1 cellular context compared by ENCODE assay signal in the genomic region with DNA sequence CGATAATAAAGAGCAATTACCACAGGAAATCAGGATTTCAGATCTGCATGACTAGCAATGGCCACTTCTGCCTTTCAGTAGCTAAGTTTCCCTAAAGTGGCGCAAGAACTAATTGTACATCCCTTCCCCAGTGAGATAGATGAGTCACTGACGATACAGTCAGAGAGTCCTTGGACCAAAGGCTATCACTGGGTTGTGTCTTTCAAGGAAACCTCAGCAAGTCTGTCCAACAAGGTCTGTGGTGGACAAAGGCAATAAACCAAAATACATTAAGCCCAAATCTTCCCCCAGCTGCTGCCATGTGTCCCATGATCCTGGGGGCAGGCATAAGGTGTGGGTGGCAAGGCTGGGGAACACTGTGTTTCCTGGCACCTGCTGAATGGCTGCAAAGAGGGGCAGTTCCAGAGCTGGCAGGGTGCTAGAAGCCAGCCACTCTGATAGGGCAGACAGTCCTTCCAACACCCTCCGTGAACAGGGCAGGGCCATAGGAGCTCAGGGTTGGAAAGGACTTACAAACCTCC.
TF ChIP-seq lines count a peak whose summit lies in the region.

No MANE protein-coding gene starts in this region.

TF ChIP-seq in H1, 55 proteins besides CTCF, POLR2A, EP300 and RAD21 (continued from another document):
- TF ChIP-seq POLR2AphosphoS5 (IDR thresholded peaks at IDR 0.05; ENCODE audit: low read depth, low read length) (no peak), SP2 (IDR thresholded peaks at IDR 0.05; ENCODE audit: low read length) (no peak), CREB1 (IDR thresholded peaks at IDR 0.05) (no peak), MAFK (IDR thresholded peaks at IDR 0.05; ENCODE audit: low read depth, low read length) (no peak)
TF ChIP-seq in H1: peak in this region for 0.
